Comparison of ENCODE assay signal across 8 cellular contexts in the genomic region with DNA sequence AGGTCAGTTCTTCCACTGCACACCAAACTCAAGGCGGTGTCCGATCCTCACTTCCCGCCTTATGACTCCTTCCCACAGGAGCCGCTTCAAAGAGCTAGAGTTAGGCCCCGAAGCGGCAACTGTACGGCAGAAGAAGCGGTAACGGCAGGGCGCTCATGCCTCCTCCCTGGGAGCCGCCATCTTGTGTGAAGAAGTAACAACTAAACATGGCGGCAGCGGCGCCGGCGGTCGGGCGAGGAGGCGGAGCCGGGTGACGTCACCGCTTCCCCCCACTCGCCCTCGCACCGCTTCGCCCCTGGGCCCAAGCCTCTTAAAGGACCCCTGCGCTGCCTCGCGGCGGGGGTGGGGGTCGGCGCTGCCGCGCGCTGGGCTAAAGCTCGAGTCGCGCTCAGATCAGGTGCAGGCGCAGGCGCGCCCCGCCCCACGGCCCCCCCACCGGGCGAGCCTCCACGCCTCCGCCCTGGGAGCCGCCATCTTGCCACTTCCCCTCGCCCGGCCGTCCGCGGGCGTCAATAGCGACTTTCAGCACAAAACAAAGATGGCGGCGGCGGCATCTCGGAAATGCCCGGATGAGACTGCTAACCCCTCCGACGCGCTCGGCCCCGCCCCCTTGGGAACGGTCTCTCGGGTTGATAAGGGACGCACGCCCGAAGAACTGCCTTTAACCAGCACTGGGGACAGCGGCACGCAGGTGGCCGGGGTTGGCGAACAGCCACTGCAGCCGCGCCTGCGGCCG. TPM values are rescaled to one million over a fixed set of nuclear protein-coding genes. Genes with fewer than 3 reads are reported as not detected.
DNase-seq lines count a peak whose midpoint lies in the region; ATAC-seq, FAIRE-seq and TF ChIP-seq lines count a peak whose summit lies in the region.

A gene (minus strand): TSS at position 187 of the 736 bp plus-strand sequence. CDS start 978 bp downstream, outside the sequence.

- H3K9me3 ChIP-seq in left ventricle myocardium inferior (replicated peaks), result no peaks in the 10 kb centered on the region

- no peaks in the 10 kb centered on the region for H3K27me3 ChIP-seq in left ventricle myocardium inferior (ENCODE audit: low read depth)

- peak within 1 kb of the TSS; percentile 99 for H3K27ac ChIP-seq in left ventricle myocardium inferior (replicated peaks)

- DNase-seq in GM12865 (ENCODE audit: low read depth) (peak; percentile 94), NCI-H128 (lab: John Stamatoyannopoulos, UW; ENCODE audit: unreplicated experiment) (peak; percentile 82), amniotic stem cell (lab: John Stamatoyannopoulos, UW) (peak; percentile 61), left ventricle myocardium inferior (peak; percentile 91), pulmonary artery endothelial cell (ENCODE audit: low read depth, low spot score) (no peak), urothelium cell line (ENCODE audit: low spot score) (peak; percentile 84)

- no peak for TF ChIP-seq CTCF in GM12865 (IDR thresholded peaks at IDR 0.05; ENCODE audit: insufficient read depth, low read depth, low read length, missing control alignments)
- TF ChIP-seq CTCF in left ventricle myocardium inferior (IDR thresholded peaks at IDR 0.05; ENCODE audit: borderline replicate concordance), result no peak

- FAIRE-seq in urothelium cell line (lab: Jason Lieb, UNC), result peak; percentile 71

- peak within 1 kb of the TSS; percentile 92 for H3K4me3 ChIP-seq in GM12865 (ENCODE audit: low read depth, low read length)
- peak within 1 kb of the TSS; percentile 83 for H3K4me3 ChIP-seq in left ventricle myocardium inferior

- no peaks in the 10 kb centered on the region for H3K36me3 ChIP-seq in left ventricle myocardium inferior

- intact Hi-C loops in T-helper 1 cell treated with Interleukin-12 subunit alpha and Interleukin-12 subunit beta and Interleukin-4 antibody, amounts not matched to agents 30 ng/mL and 1 ng/mL, for 36 hours (cut with micrococcal nuclease), result loop anchor here (1.0 to 5.0 kb wide), 11 partner anchors 13 to 791 kb away; a partner anchor contains a TSS
- intact Hi-C loops in left ventricle myocardium inferior (cut with micrococcal nuclease), result no loop called here

- peak; percentile 40 for ATAC-seq in HG02678 (IDR thresholded peaks at IDR 0.05; ENCODE audit: unreplicated experiment)

- H3K4me1 ChIP-seq in left ventricle myocardium inferior, result peaks cover 49% of the 10 kb centered on the region

RNA-seq across cellular contexts. Expression of the gene that starts here (rescaled TPM):
- 107 and 111 TPM in 2 replicates for total RNA-seq in T-helper 1 cell treated with Interleukin-12 subunit alpha and Interleukin-12 subunit beta and Interleukin-4 antibody, amounts not matched to agents 30 ng/mL and 1 ng/mL, for 36 hours
- total RNA-seq in left ventricle myocardium inferior (28.4 TPM), pulmonary artery endothelial cell (14.8 and 22.9 TPM in 2 replicates)
